In genomic region chr17:16666553-16666906, GRCh38 we compare ENCODE assay signal across 1 cellular context.
TF ChIP-seq lines count a peak whose summit lies in the region.

No MANE protein-coding gene starts in this region.

TF ChIP-seq in HepG2, 621 proteins besides CTCF, POLR2A, EP300 and RAD21:
- TF ChIP-seq HNRNPL (IDR thresholded peaks at IDR 0.05; ENCODE audit: low read depth, low read length), result 0 out of 2 replicates have a peak, but pooled peaks have one; percentile 34
